Comparison of ENCODE assay signal across 16 cellular contexts in the genomic region with DNA sequence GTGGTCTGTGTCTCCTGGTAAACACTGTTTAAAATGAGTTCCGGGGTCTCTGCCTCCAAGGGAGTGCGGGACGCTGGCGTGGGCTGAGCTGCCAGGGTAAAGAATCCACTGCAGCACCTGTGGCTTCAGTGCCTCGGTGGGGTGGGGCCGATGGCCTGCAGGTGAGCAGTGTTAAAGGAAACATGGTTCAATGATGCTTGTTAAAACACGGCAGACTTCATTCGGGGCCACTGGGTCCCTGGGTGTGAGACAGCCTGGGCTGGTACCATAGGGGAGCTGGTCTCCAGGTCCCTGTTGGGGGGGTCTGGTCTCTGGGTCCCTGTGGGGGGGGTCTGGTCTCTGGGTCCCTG. TPM values are rescaled to one million over a fixed set of nuclear protein-coding genes. Genes with fewer than 3 reads are reported as not detected.
"Had no signal": no experiment of that assay in that cellular context is flagged by ENCODE, and none has a peak within 500 bp of the region (broad histone marks: within the 10 kb centered on the region; RNA-seq: fewer than 3 reads in every experiment).

No MANE protein-coding gene starts in this region.

- H3K9me3 ChIP-seq: neutrophil, transverse colon, vagina had no signal

- H3K4me1 ChIP-seq: foreskin keratinocyte, transverse colon, vagina had no signal

- DNase-seq: activated CD4-positive, alpha-beta T cell treated with anti-CD3 and anti-CD28 coated beads, Interleukin-2, amount 50 U/mL, for 1 hour; activated naive CD8-positive, alpha-beta T cell treated with anti-CD3 and anti-CD28 coated beads, Interleukin-2, amount 10 ng/mL, durations not matched to agents 7 days and 5 days; activated T-cell treated with anti-CD3 and anti-CD28 coated beads, Interleukin-2, amount 50 U/mL, for 72 hours; brain microvascular endothelial cell; cortex of kidney; effector CD8-positive, alpha-beta T cell; foreskin keratinocyte; glutamatergic neuron; retina; transverse colon had no signal

- H3K36me3 ChIP-seq: brain microvascular endothelial cell, neutrophil, transverse colon, vagina had no signal

- H3K27ac ChIP-seq: brain microvascular endothelial cell, foreskin keratinocyte, neutrophil, transverse colon, vagina had no signal

- ATAC-seq: activated T-cell treated with anti-CD3 and anti-CD28 coated beads, Interleukin-2, amount 50 U/mL, for 72 hours; foreskin keratinocyte had no signal

- H3K27me3 ChIP-seq: brain microvascular endothelial cell, foreskin keratinocyte, vagina had no signal

- H3K4me3 ChIP-seq: transverse colon, vagina had no signal

RNA-seq across cellular contexts. Expression of gene KNDC1, which starts 24.9 kb away (rescaled TPM):
- total RNA-seq: subcutaneous adipose tissue had no signal

RNA-seq across cellular contexts. Expression of gene ADGRA1, which starts 47.4 kb away (rescaled TPM):
- total RNA-seq: activated naive CD8-positive, alpha-beta T cell treated with anti-CD3 and anti-CD28 coated beads, Interleukin-2, amount 10 ng/mL, durations not matched to agents 7 days and 5 days; activated T-cell treated with anti-CD3 and anti-CD28 coated beads, Interleukin-2, amount 50 U/mL, for 72 hours; foreskin keratinocyte; lower leg skin; mesothelial cell of epicardium; T-helper 1 cell treated with Interleukin-12 subunit alpha and Interleukin-12 subunit beta and Interleukin-4 antibody, amounts not matched to agents 30 ng/mL and 1 ng/mL, for 36 hours had no signal
- polyA plus RNA-seq: foreskin keratinocyte had no signal
